Comparison of ENCODE assay signal across 17 cellular contexts in genomic region chr11:128622137-128622523, GRCh38. TPM values are rescaled to one million over a fixed set of nuclear protein-coding genes. Genes with fewer than 3 reads are reported as not detected.
DNase-seq lines count a peak whose midpoint lies in the region; ATAC-seq and TF ChIP-seq lines count a peak whose summit lies in the region.
"Had no signal": no experiment of that assay in that cellular context is flagged by ENCODE, and none has a peak within 500 bp of the region (broad histone marks: within the 10 kb centered on the region; RNA-seq: fewer than 3 reads in every experiment).

No MANE protein-coding gene starts in this region.

- intact Hi-C loops in CD4-positive, alpha-beta T cell (cut with DNase I, micrococcal nuclease), result no loop called here
- intact Hi-C loops in left cardiac atrium (cut with DNase I) (loop anchor here (10.0 kb wide), 2 partner anchors 67 to 97 kb away; no protein-coding TSS in a partner anchor), psoas muscle (cut with DNase I) (no loop called here)

- H3K4me1 ChIP-seq in psoas muscle, result no peaks in the 10 kb centered on the region

- POLR2A ChIA-PET in CD4-positive, alpha-beta T cell (lab: Charles Lee), result interaction anchor here (0.6 to 8.6 kb wide), 8 partner anchors 11 to 157 kb away, joined by 3 to 131 read pairs (median 4); no protein-coding TSS in a partner anchor
- POLR2A ChIA-PET in T-cell (lab: Charles Lee), result interaction anchor here (0.7 to 3.4 kb wide), 3 partner anchors 17 to 102 kb away, joined by 3 to 24 read pairs (median 5); no protein-coding TSS in a partner anchor

- peak overlapping the region; percentile 16 for H3K27ac ChIP-seq in CD4-positive, alpha-beta T cell (ENCODE audit: low read depth, low read length)
- no peak overlapping the region for H3K27ac ChIP-seq in psoas muscle
- H3K27ac ChIP-seq: PC-9 had no signal

- no peaks in the 10 kb centered on the region for H3K27me3 ChIP-seq in CD4-positive, alpha-beta T cell (ENCODE audit: control insufficient read depth, insufficient read depth, low read length)
- H3K27me3 ChIP-seq in psoas muscle (ENCODE audit: insufficient read depth in 3 of 3, low read length in 2 of 3), result no peaks in the 10 kb centered on the region

- H3K9me3 ChIP-seq in CD4-positive, alpha-beta T cell (ENCODE audit: control insufficient read depth, low read length), result no peaks in the 10 kb centered on the region
- no peaks in the 10 kb centered on the region for H3K9me3 ChIP-seq in psoas muscle

- WGBS in psoas muscle, 3 donors, result 61 to 71% (median 67%) methylated on average over 11 of the region's 11 CpGs

- TF ChIP-seq CTCF in CD4-positive, alpha-beta T cell (IDR thresholded peaks at IDR 0.05), result no peak
- TF ChIP-seq CTCF in psoas muscle (IDR thresholded peaks at IDR 0.05), result no peak

- H3K9me3 Mint-ChIP-seq in CD4-positive, alpha-beta T cell, result no peaks in the 10 kb centered on the region
- H3K9me3 Mint-ChIP-seq in T-cell, result no peaks in the 10 kb centered on the region
- H3K9me3 Mint-ChIP-seq: activated T-cell treated with anti-CD3 and anti-CD28 coated beads, Interleukin-2, amount 50 U/mL, for 4 hours; CD14-positive monocyte had no signal

- peak overlapping the region; percentile 97 for H3K27ac Mint-ChIP-seq in CD4-positive, alpha-beta T cell
- H3K27ac Mint-ChIP-seq in T-cell, result peak overlapping the region; percentile 99 to 100

- no peak for ATAC-seq in CD4-positive, alpha-beta T cell (ENCODE audit: poor library complexity)
- no peak for ATAC-seq in T-cell (replicated peaks in 1 of 4)
- peak; percentile 22 to 39 for ATAC-seq in left cardiac atrium
- ATAC-seq in psoas muscle, result peak in 3 of 4 donors; percentile 36 to 61 (median 49)
- ATAC-seq: activated T-cell treated with anti-CD3 and anti-CD28 coated beads, Interleukin-2, amount 50 U/mL, for 4 hours; GM12878 had no signal

- H3K27me3 Mint-ChIP-seq in CD4-positive, alpha-beta T cell, result no peaks in the 10 kb centered on the region
- H3K27me3 Mint-ChIP-seq in T-cell, result peaks cover 0 to 1% of the 10 kb centered on the region in 2 donors

- DNase-seq in CD4-positive, alpha-beta T cell, result no peak
- no peak for DNase-seq in T-cell
- DNase-seq in left cardiac atrium, result no peak
- DNase-seq in psoas muscle, result peak; percentile 39 to 74
- no peak for DNase-seq in cerebellar cortex (ENCODE audit: low spot score)
- DNase-seq in activated CD8-positive, alpha-beta memory T cell treated with anti-CD3 and anti-CD28 coated beads for 24 hours, result no peak
- DNase-seq in DMS 273 treated with DMSO at 0.1 percent for 48 hours (lab: John Stamatoyannopoulos, UW), result no peak
- no peak for DNase-seq in inferior parietal cortex (ENCODE audit: extremely low spot score)
- DNase-seq: activated CD4-positive, alpha-beta T cell treated with anti-CD3 and anti-CD28 coated beads for 1 hour; activated T-cell treated with anti-CD3 and anti-CD28 coated beads, Interleukin-2, amount 50 U/mL, for 4 hours; midbrain; NCI-H446 treated with DMSO at 0.1 percent for 48 hours; PC-9; stimulated activated CD4-positive, alpha-beta T cell treated with anti-CD3 and anti-CD28 coated beads, Interleukin-1b, Interleukin-23, amount 100 ng/mL, for 48 hours; SW 1271 had no signal

- H3K4me3 ChIP-seq in psoas muscle, result no peak overlapping the region
- H3K4me3 ChIP-seq: GM12878, PC-9 had no signal

- peaks cover 90% of the 10 kb centered on the region for H3K4me1 Mint-ChIP-seq in CD4-positive, alpha-beta T cell (ENCODE audit: low read depth)
- peaks cover 84 to 89% (median 88%) of the 10 kb centered on the region in 3 donors for H3K4me1 Mint-ChIP-seq in T-cell

- no peaks in the 10 kb centered on the region for H3K36me3 ChIP-seq in psoas muscle (ENCODE audit: insufficient read depth in 1 of 2, low read depth in 1 of 2)

- CTCF ChIA-PET in CD4-positive, alpha-beta T cell (lab: Charles Lee), result interaction anchor here (0.9 to 1.1 kb wide), 3 partner anchors 17 to 450 kb away, joined by 4 read pairs; no protein-coding TSS in a partner anchor
- CTCF ChIA-PET in T-cell (lab: Charles Lee), result interaction anchor here (0.8 to 1.2 kb wide), 4 partner anchors 23 to 464 kb away, joined by 3 read pairs; no protein-coding TSS in a partner anchor

- no peak overlapping the region for H3K4me3 Mint-ChIP-seq in CD4-positive, alpha-beta T cell
- peak overlapping the region in 1 of 3 donors; percentile 0 for H3K4me3 Mint-ChIP-seq in T-cell
- H3K4me3 Mint-ChIP-seq: activated T-cell treated with anti-CD3 and anti-CD28 coated beads, Interleukin-2, amount 50 U/mL, for 4 hours; CD14-positive monocyte had no signal

- no peaks in the 10 kb centered on the region for H3K36me3 Mint-ChIP-seq in CD4-positive, alpha-beta T cell (ENCODE audit: low read depth)
- H3K36me3 Mint-ChIP-seq in T-cell, result no peaks in the 10 kb centered on the region
- H3K36me3 Mint-ChIP-seq: CD14-positive monocyte had no signal

RNA-seq across cellular contexts. Expression of gene ETS1, which starts 34.8 kb away (rescaled TPM):
- 100 to 1,000 TPM; 579 to 590 TPM for total RNA-seq in CD4-positive, alpha-beta T cell
- total RNA-seq in T-cell (1,000 to 10,000 TPM in 1 of 5 donors, 100 to 1,000 TPM in 4; 773 to 1,065 (median 854) TPM), left cardiac atrium (10 to 100 TPM; 52.7 to 68.5 TPM), psoas muscle (10 to 100 TPM; 19.3 to 32.4 (median 27.1) TPM)
- 10 to 100 TPM in 2 of 3 donors, 1 to 10 TPM in 1; 8.5 to 13.9 (median 12.6) TPM for polyA plus RNA-seq in psoas muscle

Comparison
In these comparisons a context has a peak if more than half of its experiments do, and no peak if none do; other contexts are left out.
1. ATAC-seq: peak in left cardiac atrium (2 of 2) and psoas muscle (3 of 4); none in CD4-positive, alpha-beta T cell (single experiment) and T-cell (0 of 4).
2. DNase-seq: peak in psoas muscle (2 of 2); none in CD4-positive, alpha-beta T cell (0 of 10), T-cell (0 of 34), left cardiac atrium (single experiment), cerebellar cortex (single experiment), activated CD8-positive, alpha-beta memory T cell treated with anti-CD3 and anti-CD28 coated beads for 24 hours (single experiment), DMS 273 treated with DMSO at 0.1 percent for 48 hours (single experiment) and inferior parietal cortex (single experiment).
3. RNA of gene ETS1, which starts 34.8 kb away (total RNA-seq): 773 to 1,065 TPM in T-cell and 579 to 590 TPM in CD4-positive, alpha-beta T cell; 52.7 to 68.5 TPM in left cardiac atrium and 19.3 to 32.4 TPM in psoas muscle; every median in the first group is over 4 times any median in the second.
4. intact Hi-C loops: an anchor here in left cardiac atrium (10.0 kb wide); none called in CD4-positive, alpha-beta T cell and psoas muscle.